In genomic region chr7:158024351-158024715, GRCh38 we compare ENCODE assay signal across 19 cellular contexts.
"Had no signal": no experiment of that assay in that cellular context is flagged by ENCODE, and none has a peak within 500 bp of the region (broad histone marks: within the 10 kb centered on the region; RNA-seq: fewer than 3 reads in every experiment).

No MANE protein-coding gene starts in this region.

- H3K4me2 ChIP-seq: KMS-11 had no signal

- H3K4me3 Mint-ChIP-seq: activated CD8-positive, alpha-beta T cell treated with anti-CD3 and anti-CD28 coated beads, Interleukin-2, amount 10 ng/mL, durations not matched to agents 7 days and 5 days; activated naive CD8-positive, alpha-beta T cell treated with anti-CD3 and anti-CD28 coated beads, Interleukin-2, amount 50 U/mL, for 24 hours; T-helper 1 cell treated with Interleukin-12 subunit alpha and Interleukin-12 subunit beta and Interleukin-4 antibody, amounts not matched to agents 30 μg/mL and 1 μg/mL, for 36 hours had no signal

- H3K27ac Mint-ChIP-seq: activated CD8-positive, alpha-beta T cell treated with anti-CD3 and anti-CD28 coated beads, Interleukin-2, amount 10 ng/mL, durations not matched to agents 7 days and 5 days; activated naive CD8-positive, alpha-beta T cell treated with anti-CD3 and anti-CD28 coated beads, Interleukin-2, amount 50 U/mL, for 24 hours; T-helper 1 cell treated with Interleukin-12 subunit alpha and Interleukin-12 subunit beta and Interleukin-4 antibody, amounts not matched to agents 30 μg/mL and 1 μg/mL, for 36 hours had no signal

- H3K4me1 ChIP-seq: ascending aorta, body of pancreas had no signal

- H3K9ac ChIP-seq: KMS-11 had no signal

- H3K36me3 ChIP-seq: ascending aorta had no signal

- H3K9me3 ChIP-seq: ascending aorta, body of pancreas had no signal

- H3K9me3 Mint-ChIP-seq: activated naive CD8-positive, alpha-beta T cell treated with anti-CD3 and anti-CD28 coated beads, Interleukin-2, amount 50 U/mL, for 24 hours; T-helper 1 cell treated with Interleukin-12 subunit alpha and Interleukin-12 subunit beta and Interleukin-4 antibody, amounts not matched to agents 30 μg/mL and 1 μg/mL, for 36 hours had no signal

- DNase-seq: activated CD4-positive, alpha-beta T cell treated with anti-CD3 and anti-CD28 coated beads for 48 hours; activated CD4-positive, alpha-beta T cell treated with anti-CD3 and anti-CD28 coated beads, Interleukin-2, amount 50 U/mL, for 4 hours; activated CD4-positive, CD25-positive, alpha-beta regulatory T cell treated with anti-CD3 and anti-CD28 coated beads, Interleukin-2, amount 50 U/mL, for 72 hours; activated CD8-positive, alpha-beta memory T cell treated with anti-CD3 and anti-CD28 coated beads, Interleukin-2, amount 50 U/mL, for 48 hours; activated CD8-positive, alpha-beta T cell treated with anti-CD3 and anti-CD28 coated beads, Interleukin-2, amount 10 ng/mL, durations not matched to agents 7 days and 5 days; activated naive CD4-positive, alpha-beta T cell treated with anti-CD3 and anti-CD28 coated beads, Interleukin-2, amount 50 U/mL, for 16 hours; activated naive CD8-positive, alpha-beta T cell treated with anti-CD3 and anti-CD28 coated beads, Interleukin-2, amount 50 U/mL, for 24 hours; activated T-cell treated with anti-CD3 and anti-CD28 coated beads, Interleukin-2, amount 50 U/mL, for 1 hour; amniotic stem cell; body of pancreas; NCI-H1105; NCI-H1436 treated with DMSO at 0.1 percent for 48 hours; NCI-H187; NCI-H2081; NCI-H510A treated with DMSO at 0.1 percent for 48 hours; PC-3 had no signal

- H3K4me1 Mint-ChIP-seq: activated naive CD8-positive, alpha-beta T cell treated with anti-CD3 and anti-CD28 coated beads, Interleukin-2, amount 50 U/mL, for 24 hours had no signal

- H3K27ac ChIP-seq: ascending aorta, body of pancreas, KMS-11 had no signal

- ATAC-seq: activated CD8-positive, alpha-beta T cell treated with anti-CD3 and anti-CD28 coated beads, Interleukin-2, amount 10 ng/mL, durations not matched to agents 7 days and 5 days; activated naive CD8-positive, alpha-beta T cell treated with anti-CD3 and anti-CD28 coated beads, Interleukin-2, amount 50 U/mL, for 24 hours; body of pancreas; PC-3 had no signal

- H3K27me3 Mint-ChIP-seq: activated naive CD8-positive, alpha-beta T cell treated with anti-CD3 and anti-CD28 coated beads, Interleukin-2, amount 50 U/mL, for 24 hours had no signal

- H3K4me3 ChIP-seq: ascending aorta, body of pancreas had no signal

- H3K27me3 ChIP-seq: ascending aorta, body of pancreas had no signal
